1 cellular context compared by ENCODE assay signal in genomic region chr9:134441227-134442086, GRCh38.
TF ChIP-seq lines count a peak whose summit lies in the region.

No MANE protein-coding gene starts in this region.

TF ChIP-seq in GM12878, 131 proteins besides CTCF, POLR2A, EP300 and RAD21 (continued from another document):
- no peak for TF ChIP-seq ZBTB33 (IDR thresholded peaks at IDR 0.05)
- TF ChIP-seq, protein P1, sequence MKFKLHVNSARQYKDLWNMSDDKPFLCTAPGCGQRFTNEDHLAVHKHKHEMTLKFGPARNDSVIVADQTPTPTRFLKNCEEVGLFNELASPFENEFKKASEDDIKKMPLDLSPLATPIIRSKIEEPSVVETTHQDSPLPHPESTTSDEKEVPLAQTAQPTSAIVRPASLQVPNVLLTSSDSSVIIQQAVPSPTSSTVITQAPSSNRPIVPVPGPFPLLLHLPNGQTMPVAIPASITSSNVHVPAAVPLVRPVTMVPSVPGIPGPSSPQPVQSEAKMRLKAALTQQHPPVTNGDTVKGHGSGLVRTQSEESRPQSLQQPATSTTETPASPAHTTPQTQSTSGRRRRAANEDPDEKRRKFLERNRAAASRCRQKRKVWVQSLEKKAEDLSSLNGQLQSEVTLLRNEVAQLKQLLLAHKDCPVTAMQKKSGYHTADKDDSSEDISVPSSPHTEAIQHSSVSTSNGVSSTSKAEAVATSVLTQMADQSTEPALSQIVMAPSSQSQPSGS (IDR thresholded peaks at IDR 0.05; ENCODE audit: low read length), result no peak
- TF ChIP-seq, protein P2, sequence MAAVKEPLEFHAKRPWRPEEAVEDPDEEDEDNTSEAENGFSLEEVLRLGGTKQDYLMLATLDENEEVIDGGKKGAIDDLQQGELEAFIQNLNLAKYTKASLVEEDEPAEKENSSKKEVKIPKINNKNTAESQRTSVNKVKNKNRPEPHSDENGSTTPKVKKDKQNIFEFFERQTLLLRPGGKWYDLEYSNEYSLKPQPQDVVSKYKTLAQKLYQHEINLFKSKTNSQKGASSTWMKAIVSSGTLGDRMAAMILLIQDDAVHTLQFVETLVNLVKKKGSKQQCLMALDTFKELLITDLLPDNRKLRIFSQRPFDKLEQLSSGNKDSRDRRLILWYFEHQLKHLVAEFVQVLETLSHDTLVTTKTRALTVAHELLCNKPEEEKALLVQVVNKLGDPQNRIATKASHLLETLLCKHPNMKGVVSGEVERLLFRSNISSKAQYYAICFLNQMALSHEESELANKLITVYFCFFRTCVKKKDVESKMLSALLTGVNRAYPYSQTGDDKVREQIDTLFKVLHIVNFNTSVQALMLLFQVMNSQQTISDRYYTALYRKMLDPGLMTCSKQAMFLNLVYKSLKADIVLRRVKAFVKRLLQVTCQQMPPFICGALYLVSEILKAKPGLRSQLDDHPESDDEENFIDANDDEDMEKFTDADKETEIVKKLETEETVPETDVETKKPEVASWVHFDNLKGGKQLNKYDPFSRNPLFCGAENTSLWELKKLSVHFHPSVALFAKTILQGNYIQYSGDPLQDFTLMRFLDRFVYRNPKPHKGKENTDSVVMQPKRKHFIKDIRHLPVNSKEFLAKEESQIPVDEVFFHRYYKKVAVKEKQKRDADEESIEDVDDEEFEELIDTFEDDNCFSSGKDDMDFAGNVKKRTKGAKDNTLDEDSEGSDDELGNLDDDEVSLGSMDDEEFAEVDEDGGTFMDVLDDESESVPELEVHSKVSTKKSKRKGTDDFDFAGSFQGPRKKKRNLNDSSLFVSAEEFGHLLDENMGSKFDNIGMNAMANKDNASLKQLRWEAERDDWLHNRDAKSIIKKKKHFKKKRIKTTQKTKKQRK (IDR thresholded peaks at IDR 0.05; ENCODE audit: low read depth, low read length), result no peak
- TF ChIP-seq NKRF (conservative IDR thresholded peaks at IDR 0.05), result no peak
TF ChIP-seq in GM12878: peak in this region for 0.
